1 cellular context compared by ENCODE assay signal in genomic region chr9:93649610-93650261, GRCh38.
TF ChIP-seq lines count a peak whose summit lies in the region.

No MANE protein-coding gene starts in this region.

TF ChIP-seq in H1, 55 proteins besides CTCF, POLR2A, EP300 and RAD21:
- no peak for TF ChIP-seq NANOG (IDR thresholded peaks at IDR 0.05; ENCODE audit: insufficient read depth, low read depth, low read length, poor library complexity, severe bottlenecking)
- TF ChIP-seq BCL11A (IDR thresholded peaks at IDR 0.05; ENCODE audit: low read depth in 2 of 2, low read length in 2 of 2): no peak
- TF ChIP-seq CEBPB (IDR thresholded peaks at IDR 0.05; ENCODE audit: low read depth, low read length): no peak
- no peak for TF ChIP-seq HDAC6 (IDR thresholded peaks at IDR 0.05; ENCODE audit: low read depth, low read length)
- TF ChIP-seq CREB1 (IDR thresholded peaks at IDR 0.05): no peak
- no peak for TF ChIP-seq SP2 (IDR thresholded peaks at IDR 0.05; ENCODE audit: low read length)
